ENCODE assay signal across 1 cellular context in the genomic region with DNA sequence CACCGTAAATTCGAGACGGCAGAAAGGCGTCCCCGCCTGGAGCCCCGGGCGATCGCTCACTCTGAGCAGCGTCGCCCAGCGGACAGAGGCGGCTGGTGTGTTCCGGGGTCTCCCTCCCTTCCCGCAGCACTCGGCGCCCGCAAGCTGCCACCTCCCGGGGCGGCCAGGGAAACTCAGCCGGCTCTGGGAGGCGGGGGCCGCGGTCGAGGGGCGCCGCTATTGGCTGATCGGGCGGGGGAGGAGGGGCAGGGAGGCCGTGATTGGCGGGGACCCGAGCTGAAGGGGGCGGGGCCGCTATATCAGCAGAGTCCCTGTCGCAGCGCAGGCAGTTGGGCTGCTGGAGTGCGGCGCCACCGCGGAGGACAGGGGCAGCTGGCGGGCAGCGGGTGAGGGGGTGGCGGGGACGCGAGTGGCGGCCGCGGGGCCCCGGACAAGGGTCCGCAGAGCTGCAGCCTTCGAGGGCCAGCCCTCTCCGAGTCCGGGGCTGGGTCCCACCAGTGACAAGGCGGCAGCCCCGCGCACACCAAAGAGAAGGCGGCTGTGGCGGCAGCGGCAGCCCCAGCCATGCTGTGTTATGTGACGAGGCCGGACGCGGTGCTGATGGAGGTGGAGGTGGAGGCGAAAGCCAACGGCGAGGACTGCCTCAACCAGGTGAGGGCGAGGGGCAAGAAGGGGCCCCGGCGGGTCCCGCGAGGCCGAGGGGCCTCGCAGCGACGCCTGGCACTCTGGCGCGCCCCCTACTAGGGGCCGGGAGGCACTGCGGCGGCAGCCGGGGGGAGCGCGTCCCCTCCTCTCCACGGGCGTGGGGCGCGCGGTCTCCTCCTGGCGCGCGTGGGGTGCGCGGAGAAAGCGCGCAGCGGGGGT.
TF ChIP-seq lines count a peak whose summit lies in the region.

MYLIP (plus strand) TSS at position 328 of the 864 bp plus-strand sequence; CDS start at position 565, 237 bp downstream.

TF ChIP-seq in HepG2, 621 proteins besides CTCF, POLR2A, EP300 and RAD21 (continued from another document and continues in another):
- TF ChIP-seq ZNF563 (CRISPR knock-in tag; IDR thresholded peaks at IDR 0.05) (peak; percentile 93), ZBTB1 (CRISPR knock-in tag; IDR thresholded peaks at IDR 0.05; ENCODE audit: borderline replicate concordance) (no peak), KDM2A (CRISPR knock-in tag; IDR thresholded peaks at IDR 0.05; ENCODE audit: borderline replicate concordance, low read depth) (peak; percentile 88), TEAD3 (CRISPR knock-in tag; optimal IDR thresholded peaks at IDR 0.05; ENCODE audit: borderline replicate concordance) (no peak), SNAPC2 (CRISPR knock-in tag; IDR thresholded peaks at IDR 0.05) (no peak), JARID2 (CRISPR knock-in tag; IDR thresholded peaks at IDR 0.05; ENCODE audit: insufficient replicate concordance) (peak; percentile 83), ZNF367 (CRISPR knock-in tag; IDR thresholded peaks at IDR 0.05; ENCODE audit: borderline replicate concordance) (0 out of 2 replicates have a peak, but pooled peaks have one; percentile 28), ISL2 (CRISPR knock-in tag; IDR thresholded peaks at IDR 0.05) (peak; percentile 65), ZNF274 (CRISPR knock-in tag; IDR thresholded peaks at IDR 0.05) (peak; percentile 93), ZBTB20 (CRISPR knock-in tag; IDR thresholded peaks at IDR 0.05; ENCODE audit: borderline replicate concordance, low read depth) (peak; percentile 69), MED1 (CRISPR knock-in tag; IDR thresholded peaks at IDR 0.05) (peak; percentile 47), ZFP36L2 (CRISPR knock-in tag; IDR thresholded peaks at IDR 0.05) (0 out of 2 replicates have a peak, but pooled peaks have one; percentile 74), ZNF207 (IDR thresholded peaks at IDR 0.05; ENCODE audit: borderline replicate concordance) (no peak), MTF1 (CRISPR knock-in tag; IDR thresholded peaks at IDR 0.05) (peak; percentile 58; the same call in 1 of the 2 replicates), ZNF567 (CRISPR knock-in tag; IDR thresholded peaks at IDR 0.05; ENCODE audit: borderline replicate concordance) (no peak), ETV5 (CRISPR knock-in tag; IDR thresholded peaks at IDR 0.05; ENCODE audit: borderline replicate concordance) (peak; percentile 30; the same call in 1 of the 2 replicates), KDM5B (CRISPR knock-in tag; IDR thresholded peaks at IDR 0.05; ENCODE audit: borderline replicate concordance) (peak; percentile 83), NFAT5 (CRISPR knock-in tag; IDR thresholded peaks at IDR 0.05) (peak; percentile 21; the same call in 1 of the 2 replicates), KLF12 (CRISPR knock-in tag; IDR thresholded peaks at IDR 0.05; ENCODE audit: borderline replicate concordance) (peak; percentile 87), ZNF607 (CRISPR knock-in tag; IDR thresholded peaks at IDR 0.05; ENCODE audit: borderline replicate concordance) (peak; percentile 93; the same call in 1 of the 2 replicates), ZNF224 (CRISPR knock-in tag; IDR thresholded peaks at IDR 0.05) (no peak), ZNF883 (CRISPR knock-in tag; IDR thresholded peaks at IDR 0.05; ENCODE audit: not compliant biosample characterization) (peak; percentile 80), FOXJ3 (CRISPR knock-in tag; IDR thresholded peaks at IDR 0.05; ENCODE audit: borderline replicate concordance) (no peak), HNF4A (CRISPR knock-in tag; IDR thresholded peaks at IDR 0.05) (no peak), ERF (CRISPR knock-in tag; IDR thresholded peaks at IDR 0.05) (peak; percentile 94), FOXP1 (IDR thresholded peaks at IDR 0.05) (no peak), FOXP1 (CRISPR knock-in tag; IDR thresholded peaks at IDR 0.05) (0 out of 2 replicates have a peak, but pooled peaks have one; percentile 18), RBFOX2 (IDR thresholded peaks at IDR 0.05; ENCODE audit: low read depth, low read length) (peak; percentile 91), THAP7 (CRISPR knock-in tag; IDR thresholded peaks at IDR 0.05) (peak; percentile 50; the same call in 1 of the 2 replicates), ZNF121 (CRISPR knock-in tag; IDR thresholded peaks at IDR 0.05) (peak; percentile 50; the same call in 1 of the 2 replicates), ATM (IDR thresholded peaks at IDR 0.05; ENCODE audit: borderline replicate concordance) (no peak), TBL1XR1 (IDR thresholded peaks at IDR 0.05; ENCODE audit: borderline replicate concordance, low read length, partially characterized antibody) (peak; percentile 77), TCF7 (IDR thresholded peaks at IDR 0.05; ENCODE audit: low read depth) (no peak), PTBP1 (IDR thresholded peaks at IDR 0.05; ENCODE audit: low read depth, low read length, poor library complexity, severe bottlenecking) (no peak), ZNF75D (CRISPR knock-in tag; IDR thresholded peaks at IDR 0.05; ENCODE audit: borderline replicate concordance) (0 out of 2 replicates have a peak, but pooled peaks have one; percentile 69), CC2D1A (CRISPR knock-in tag; IDR thresholded peaks at IDR 0.05) (0 out of 2 replicates have a peak, but pooled peaks have one; percentile 77), ZIK1 (CRISPR knock-in tag; IDR thresholded peaks at IDR 0.05; ENCODE audit: borderline replicate concordance, low read depth) (peak; percentile 85; the same call in 1 of the 2 replicates), GABPB1 (CRISPR knock-in tag; IDR thresholded peaks at IDR 0.05) (peak; percentile 84), ADNP (CRISPR knock-in tag; IDR thresholded peaks at IDR 0.05) (peak; percentile 57; the same call in 1 of the 2 replicates), ZSCAN9 (CRISPR knock-in tag; IDR thresholded peaks at IDR 0.05; ENCODE audit: borderline replicate concordance) (peak; percentile 93; the same call in 1 of the 2 replicates), REST (IDR thresholded peaks at IDR 0.05; ENCODE audit: borderline replicate concordance in 1 of 2, low read depth in 1 of 2, low read length in 2 of 2) (peak in 1 of 2 experiments; percentile 84; a peak in 2 of 4 replicates), ZSCAN21 (CRISPR knock-in tag; IDR thresholded peaks at IDR 0.05; ENCODE audit: borderline replicate concordance) (peak; percentile 94), ZNF253 (CRISPR knock-in tag; IDR thresholded peaks at IDR 0.05; ENCODE audit: borderline replicate concordance) (peak; percentile 95), CBX2 (IDR thresholded peaks at IDR 0.05; ENCODE audit: low read depth, low read length) (no peak), CBX2 (CRISPR knock-in tag; IDR thresholded peaks at IDR 0.05; ENCODE audit: low read depth) (peak; percentile 55; the same call in 1 of the 2 replicates), IKZF4 (CRISPR knock-in tag; IDR thresholded peaks at IDR 0.05; ENCODE audit: borderline replicate concordance, low read depth, not compliant biosample characterization) (peak; percentile 86), ETS1 (CRISPR knock-in tag; IDR thresholded peaks at IDR 0.05) (peak; percentile 84; the same call in 1 of the 2 replicates), PAX8 (CRISPR knock-in tag; IDR thresholded peaks at IDR 0.05; ENCODE audit: borderline replicate concordance) (peak; percentile 83; the same call in 1 of the 2 replicates)
- TF ChIP-seq, protein P1, sequence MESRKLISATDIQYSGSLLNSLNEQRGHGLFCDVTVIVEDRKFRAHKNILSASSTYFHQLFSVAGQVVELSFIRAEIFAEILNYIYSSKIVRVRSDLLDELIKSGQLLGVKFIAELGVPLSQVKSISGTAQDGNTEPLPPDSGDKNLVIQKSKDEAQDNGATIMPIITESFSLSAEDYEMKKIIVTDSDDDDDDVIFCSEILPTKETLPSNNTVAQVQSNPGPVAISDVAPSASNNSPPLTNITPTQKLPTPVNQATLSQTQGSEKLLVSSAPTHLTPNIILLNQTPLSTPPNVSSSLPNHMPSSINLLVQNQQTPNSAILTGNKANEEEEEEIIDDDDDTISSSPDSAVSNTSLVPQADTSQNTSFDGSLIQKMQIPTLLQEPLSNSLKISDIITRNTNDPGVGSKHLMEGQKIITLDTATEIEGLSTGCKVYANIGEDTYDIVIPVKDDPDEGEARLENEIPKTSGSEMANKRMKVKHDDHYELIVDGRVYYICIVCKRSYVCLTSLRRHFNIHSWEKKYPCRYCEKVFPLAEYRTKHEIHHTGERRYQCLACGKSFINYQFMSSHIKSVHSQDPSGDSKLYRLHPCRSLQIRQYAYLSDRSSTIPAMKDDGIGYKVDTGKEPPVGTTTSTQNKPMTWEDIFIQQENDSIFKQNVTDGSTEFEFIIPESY (CRISPR knock-in tag; IDR thresholded peaks at IDR 0.05), result peak; percentile 39; the same call in 1 of the 2 replicates
- TF ChIP-seq, protein P2, sequence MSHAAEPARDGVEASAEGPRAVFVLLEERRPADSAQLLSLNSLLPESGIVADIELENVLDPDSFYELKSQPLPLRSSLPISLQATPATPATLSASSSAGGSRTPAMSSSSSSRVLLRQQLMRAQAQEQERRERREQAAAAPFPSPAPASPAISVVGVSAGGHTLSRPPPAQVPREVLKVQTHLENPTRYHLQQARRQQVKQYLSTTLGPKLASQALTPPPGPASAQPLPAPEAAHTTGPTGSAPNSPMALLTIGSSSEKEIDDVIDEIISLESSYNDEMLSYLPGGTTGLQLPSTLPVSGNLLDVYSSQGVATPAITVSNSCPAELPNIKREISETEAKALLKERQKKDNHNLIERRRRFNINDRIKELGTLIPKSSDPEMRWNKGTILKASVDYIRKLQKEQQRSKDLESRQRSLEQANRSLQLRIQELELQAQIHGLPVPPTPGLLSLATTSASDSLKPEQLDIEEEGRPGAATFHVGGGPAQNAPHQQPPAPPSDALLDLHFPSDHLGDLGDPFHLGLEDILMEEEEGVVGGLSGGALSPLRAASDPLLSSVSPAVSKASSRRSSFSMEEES (CRISPR knock-in tag; IDR thresholded peaks at IDR 0.05), result 0 out of 2 replicates have a peak, but pooled peaks have one; percentile 34
